Comparison of ENCODE assay signal across 17 cellular contexts in the genomic region with DNA sequence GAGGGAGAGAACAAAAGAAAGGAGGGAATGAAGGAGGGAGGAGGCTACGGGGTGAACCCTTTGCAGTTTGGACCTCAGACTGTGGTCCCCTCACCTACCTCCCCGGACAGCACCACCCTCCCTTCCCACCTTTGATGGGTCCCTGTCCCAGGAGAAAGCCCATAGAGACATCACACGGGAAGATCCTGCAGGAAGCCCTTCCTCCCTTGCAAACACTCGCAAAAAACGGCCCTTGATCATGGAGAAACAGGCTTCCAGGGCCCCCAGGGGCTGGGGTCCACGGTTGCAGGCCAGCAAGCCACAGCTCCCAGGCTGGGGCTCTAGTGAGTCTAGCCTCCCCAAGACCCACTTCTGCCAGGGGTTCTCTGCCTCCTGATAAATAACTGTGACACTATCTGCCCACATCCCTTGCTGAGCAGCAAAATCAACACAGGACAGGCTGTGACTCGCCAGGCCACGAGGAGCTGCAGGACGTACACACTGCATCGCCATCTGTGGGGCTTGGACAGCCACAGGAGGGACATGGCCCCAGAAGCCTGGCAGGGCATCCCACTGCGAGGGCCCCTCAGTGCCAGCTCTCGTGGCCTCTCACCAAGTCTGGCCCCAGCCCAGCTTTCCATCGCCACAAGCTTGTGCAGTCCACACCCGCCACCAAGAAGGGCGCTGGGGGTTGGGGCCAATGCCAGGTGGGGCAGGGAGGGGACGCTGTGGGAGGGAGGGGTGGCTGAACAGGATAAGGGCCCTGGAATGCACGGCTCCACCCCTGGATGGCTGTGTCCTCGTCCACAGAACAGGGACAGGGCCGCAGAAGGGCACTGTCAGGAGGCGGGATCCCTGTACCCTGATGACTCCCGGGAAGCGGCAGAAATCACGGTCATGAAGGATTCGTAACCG. TPM values are rescaled to one million over a fixed set of nuclear protein-coding genes. Genes with fewer than 3 reads are reported as not detected.
DNase-seq lines count a peak whose midpoint lies in the region; ATAC-seq and TF ChIP-seq lines count a peak whose summit lies in the region.
"Had no signal": no experiment of that assay in that cellular context is flagged by ENCODE, and none has a peak within 500 bp of the region (broad histone marks: within the 10 kb centered on the region; RNA-seq: fewer than 3 reads in every experiment).

No MANE protein-coding gene starts in this region.

- H3K27ac Mint-ChIP-seq in stimulated activated effector memory CD8-positive, alpha-beta T cell treated with anti-CD3 and anti-CD28 coated beads, Interleukin-12 subunit alpha, Interleukin-12 subunit beta, amount 100 ng/mL, for 72 hours = no peak overlapping the region
- H3K27ac Mint-ChIP-seq: activated naive CD4-positive, alpha-beta T cell treated with anti-CD3 and anti-CD28 coated beads for 36 hours had no signal

- peak; percentile 69 for ATAC-seq in Right ventricle myocardium superior (ENCODE audit: poor library complexity)
- ATAC-seq in gastroesophageal sphincter = peak; percentile 46
- ATAC-seq in HG03342 (IDR thresholded peaks at IDR 0.05; ENCODE audit: unreplicated experiment) = no peak
- no peak for ATAC-seq in stimulated activated effector memory CD8-positive, alpha-beta T cell treated with anti-CD3 and anti-CD28 coated beads, Interleukin-12 subunit alpha, Interleukin-12 subunit beta, amount 100 ng/mL, for 72 hours

- H3K4me3 Mint-ChIP-seq in stimulated activated effector memory CD8-positive, alpha-beta T cell treated with anti-CD3 and anti-CD28 coated beads, Interleukin-12 subunit alpha, Interleukin-12 subunit beta, amount 100 ng/mL, for 72 hours = no peak overlapping the region
- H3K4me3 Mint-ChIP-seq: activated naive CD4-positive, alpha-beta T cell treated with anti-CD3 and anti-CD28 coated beads for 36 hours had no signal

- peaks cover 22% of the 10 kb centered on the region for H3K27me3 ChIP-seq in gastroesophageal sphincter
- H3K27me3 ChIP-seq: thyroid gland had no signal

- H3K4me1 Mint-ChIP-seq in stimulated activated effector memory CD8-positive, alpha-beta T cell treated with anti-CD3 and anti-CD28 coated beads, Interleukin-12 subunit alpha, Interleukin-12 subunit beta, amount 100 ng/mL, for 72 hours = no peaks in the 10 kb centered on the region

- TF ChIP-seq EP300 in gastroesophageal sphincter (IDR thresholded peaks at IDR 0.05) = no peak

- H3K27ac ChIP-seq in gastroesophageal sphincter = no peak overlapping the region
- H3K27ac ChIP-seq: thyroid gland had no signal

- no peak for TF ChIP-seq POLR2A in gastroesophageal sphincter (IDR thresholded peaks at IDR 0.05)

- no peaks in the 10 kb centered on the region for H3K36me3 ChIP-seq in gastroesophageal sphincter
- H3K36me3 ChIP-seq: thyroid gland had no signal

- H3K4me1 ChIP-seq in gastroesophageal sphincter = no peaks in the 10 kb centered on the region
- H3K4me1 ChIP-seq: thyroid gland had no signal

- no peak for TF ChIP-seq CTCF in gastroesophageal sphincter (IDR thresholded peaks at IDR 0.05)

- H3K9me3 Mint-ChIP-seq in stimulated activated effector memory CD8-positive, alpha-beta T cell treated with anti-CD3 and anti-CD28 coated beads, Interleukin-12 subunit alpha, Interleukin-12 subunit beta, amount 100 ng/mL, for 72 hours = peaks cover 9% of the 10 kb centered on the region

- H3K4me3 ChIP-seq in gastroesophageal sphincter = no peak overlapping the region
- H3K4me3 ChIP-seq: skin epidermis, thyroid gland had no signal

- H3K9me3 ChIP-seq in gastroesophageal sphincter = no peaks in the 10 kb centered on the region
- H3K9me3 ChIP-seq: thyroid gland had no signal

- DNase-seq in Right ventricle myocardium superior = peak; percentile 56
- DNase-seq in cardiac septum (ENCODE audit: low spot score) = no peak
- peak; percentile 49 for DNase-seq in myocyte (ENCODE audit: low read depth)
- DNase-seq in NCI-H526 (lab: John Stamatoyannopoulos, UW) = no peak
- DNase-seq in cortex of kidney (lab: John Stamatoyannopoulos, UW) = no peak
- DNase-seq in stimulated activated effector memory CD8-positive, alpha-beta T cell treated with anti-CD3 and anti-CD28 coated beads, Interleukin-12 subunit alpha, Interleukin-12 subunit beta, amount 100 ng/mL, for 72 hours (ENCODE audit: low spot score in 2 of 2) = no peak
- DNase-seq: ACHN; activated CD8-positive, alpha-beta memory T cell treated with anti-CD3 and anti-CD28 coated beads for 24 hours; activated naive CD4-positive, alpha-beta T cell treated with anti-CD3 and anti-CD28 coated beads for 36 hours; central memory CD4-positive, alpha-beta T cell; DND-41; GOT3; NCI-H510A; thyroid gland had no signal

- WGBS in gastroesophageal sphincter (ENCODE audit: low coverage in 1 of 2), 2 donors = 100% methylated on average over 1 of the region's 25 CpGs; no CpG with 5 or more reads in 1 of the 2 donors

- no peaks in the 10 kb centered on the region for H3K36me3 Mint-ChIP-seq in stimulated activated effector memory CD8-positive, alpha-beta T cell treated with anti-CD3 and anti-CD28 coated beads, Interleukin-12 subunit alpha, Interleukin-12 subunit beta, amount 100 ng/mL, for 72 hours

- intact Hi-C loops in Right ventricle myocardium superior (cut with DNase I) = no loop called here
- intact Hi-C loops in cardiac septum (cut with DNase I) = no loop called here

RNA-seq across cellular contexts. Expression of gene PDGFA, which starts 34.2 kb away (rescaled TPM):
- total RNA-seq in Right ventricle myocardium superior (34.5 TPM), cardiac septum (38.9 TPM), gastroesophageal sphincter (100 to 1,000 TPM in 2 of 4 donors, 10 to 100 TPM in 2; 66.0 to 162 (median 120) TPM), myocyte (38.6 and 48.4 TPM in 2 replicates)
- polyA plus RNA-seq in myocyte (2012) = 46.7 TPM

Comparison
In these comparisons a context has a peak if more than half of its experiments do, and no peak if none do; other contexts are left out.
1. DNase-seq: peak in Right ventricle myocardium superior (single experiment) and myocyte (single experiment); none in cardiac septum (single experiment), NCI-H526 (0 of 2), cortex of kidney (single experiment) and stimulated activated effector memory CD8-positive, alpha-beta T cell treated with anti-CD3 and anti-CD28 coated beads, Interleukin-12 subunit alpha, Interleukin-12 subunit beta, amount 100 ng/mL, for 72 hours (0 of 2).
2. ATAC-seq: peak in Right ventricle myocardium superior (single experiment) and gastroesophageal sphincter (single experiment); none in HG03342 (single experiment) and stimulated activated effector memory CD8-positive, alpha-beta T cell treated with anti-CD3 and anti-CD28 coated beads, Interleukin-12 subunit alpha, Interleukin-12 subunit beta, amount 100 ng/mL, for 72 hours (single experiment).